In genomic region chr2:110804433-110804832, GRCh38 we compare ENCODE assay signal across 15 cellular contexts.
"Had no signal": no experiment of that assay in that cellular context is flagged by ENCODE, and none has a peak within 500 bp of the region (broad histone marks: within the 10 kb centered on the region; RNA-seq: fewer than 3 reads in every experiment).

No MANE protein-coding gene starts in this region.

- H3K4me1 ChIP-seq: left lung, transverse colon had no signal

- ATAC-seq: left lung had no signal

- H2AFZ ChIP-seq: hepatocyte, neural progenitor cell had no signal

- H3K4me2 ChIP-seq: hepatocyte, neural progenitor cell had no signal

- H3K9me3 ChIP-seq: left lung, transverse colon had no signal

- H3K79me2 ChIP-seq: hepatocyte had no signal

- H3K4me3 ChIP-seq: coronary artery, esophagus muscularis mucosa, hepatocyte, left lung, lung, neural progenitor cell, transverse colon had no signal

- H3K27ac Mint-ChIP-seq: activated naive CD4-positive, alpha-beta T cell treated with anti-CD3 and anti-CD28 coated beads for 36 hours; neural progenitor cell had no signal

- H3K36me3 ChIP-seq: esophagus muscularis mucosa, transverse colon had no signal

- H3K9ac ChIP-seq: neural progenitor cell had no signal

- H3K27me3 ChIP-seq: hepatocyte, neural progenitor cell, transverse colon had no signal

- FAIRE-seq: frontal cortex, urothelium cell line had no signal

- H3K4me3 Mint-ChIP-seq: activated naive CD4-positive, alpha-beta T cell treated with anti-CD3 and anti-CD28 coated beads for 36 hours; activated T-cell treated with anti-CD3 and anti-CD28 coated beads, Interleukin-2, amount 50 U/mL, for 24 hours; neural progenitor cell had no signal

- DNase-seq: cerebellar nuclear complex, glutamatergic neuron, kidney glomerular epithelial cell, left lung, posterior cingulate gyrus, transverse colon had no signal

- H3K27ac ChIP-seq: coronary artery, esophagus muscularis mucosa, hepatocyte, left lung, neural progenitor cell, transverse colon had no signal

- H3K36me3 Mint-ChIP-seq: neural progenitor cell had no signal
